ENCODE assay signal across 26 cellular contexts in genomic region chr20:47618479-47618878, GRCh38.
"Had no signal": no experiment of that assay in that cellular context is flagged by ENCODE, and none has a peak within 500 bp of the region (broad histone marks: within the 10 kb centered on the region; RNA-seq: fewer than 3 reads in every experiment).

No MANE protein-coding gene starts in this region.

- H3K4me3 ChIP-seq: gastroesophageal sphincter, hepatocyte, left ventricle myocardium inferior, lung, mucosa of descending colon, spleen, thoracic aorta had no signal

- H3K27me3 ChIP-seq: brain microvascular endothelial cell, gastroesophageal sphincter, hepatocyte, spleen had no signal

- H3K9me3 ChIP-seq: gastroesophageal sphincter, left ventricle myocardium inferior, mucosa of descending colon, spleen, thoracic aorta had no signal

- H3K27me3 Mint-ChIP-seq: activated CD8-positive, alpha-beta memory T cell treated with anti-CD3 and anti-CD28 coated beads, Interleukin-2, amount 10 ng/mL, durations not matched to agents 7 days and 5 days; activated naive CD8-positive, alpha-beta T cell treated with anti-CD3 and anti-CD28 coated beads, Interleukin-2, amount 10 ng/mL, durations not matched to agents 7 days and 5 days; effector memory CD8-positive, alpha-beta T cell had no signal

- H3K4me1 Mint-ChIP-seq: nephron had no signal

- H3K27ac Mint-ChIP-seq: activated CD8-positive, alpha-beta memory T cell treated with anti-CD3 and anti-CD28 coated beads, Interleukin-2, amount 10 ng/mL, durations not matched to agents 7 days and 5 days; activated naive CD8-positive, alpha-beta T cell treated with anti-CD3 and anti-CD28 coated beads, Interleukin-2, amount 10 ng/mL, durations not matched to agents 7 days and 5 days; nephron; T-helper 1 cell treated with Interleukin-12 subunit alpha and Interleukin-12 subunit beta and Interleukin-4 antibody, amounts not matched to agents 30 μg/mL and 1 μg/mL, for 36 hours; WTC11 had no signal

- H3K4me1 ChIP-seq: gastroesophageal sphincter had no signal

- H3K4me3 Mint-ChIP-seq: activated CD8-positive, alpha-beta memory T cell treated with anti-CD3 and anti-CD28 coated beads, Interleukin-2, amount 10 ng/mL, durations not matched to agents 7 days and 5 days; activated naive CD8-positive, alpha-beta T cell treated with anti-CD3 and anti-CD28 coated beads, Interleukin-2, amount 10 ng/mL, durations not matched to agents 7 days and 5 days; effector memory CD8-positive, alpha-beta T cell; nephron; T-helper 1 cell treated with Interleukin-12 subunit alpha and Interleukin-12 subunit beta and Interleukin-4 antibody, amounts not matched to agents 30 μg/mL and 1 μg/mL, for 36 hours; WTC11 had no signal

- H3K27ac ChIP-seq: brain microvascular endothelial cell, gastroesophageal sphincter, hepatocyte, left ventricle myocardium inferior, spleen, thoracic aorta had no signal

- H3K9me3 Mint-ChIP-seq: activated naive CD8-positive, alpha-beta T cell treated with anti-CD3 and anti-CD28 coated beads, Interleukin-2, amount 10 ng/mL, durations not matched to agents 7 days and 5 days; effector memory CD8-positive, alpha-beta T cell; nephron; T-helper 1 cell treated with Interleukin-12 subunit alpha and Interleukin-12 subunit beta and Interleukin-4 antibody, amounts not matched to agents 30 μg/mL and 1 μg/mL, for 36 hours; WTC11 had no signal

- H2AFZ ChIP-seq: hepatocyte had no signal

- H3K4me2 ChIP-seq: hepatocyte had no signal

- DNase-seq: activated CD4-positive, alpha-beta T cell treated with anti-CD3 and anti-CD28 coated beads for 4 hours; activated CD4-positive, alpha-beta T cell treated with anti-CD3 and anti-CD28 coated beads, Interleukin-2, amount 50 U/mL, for 48 hours; activated CD8-positive, alpha-beta memory T cell treated with anti-CD3 and anti-CD28 coated beads, Interleukin-2, amount 10 ng/mL, durations not matched to agents 7 days and 5 days; activated gamma-delta T cell; activated naive CD8-positive, alpha-beta T cell treated with anti-CD3 and anti-CD28 coated beads, Interleukin-2, amount 10 ng/mL, durations not matched to agents 7 days and 5 days; amniotic stem cell; brain microvascular endothelial cell; cortex of kidney; effector memory CD8-positive, alpha-beta T cell; islet precursor cell; left ventricle myocardium inferior; mucosa of descending colon; posterior cingulate gyrus; right cardiac atrium; spleen; stimulated activated CD4-positive, alpha-beta T cell treated with anti-CD3 and anti-CD28 coated beads, Interleukin-2, amount 100 ng/mL, for 48 hours; stimulated activated naive CD8-positive, alpha-beta T cell treated with anti-CD3 and anti-CD28 coated beads, Interleukin-15, Interleukin-2, amounts not matched to agents 100 U/mL and 50 U/mL, for 24 hours; SW 1271; trophoblast cell had no signal

- ATAC-seq: activated CD8-positive, alpha-beta memory T cell treated with anti-CD3 and anti-CD28 coated beads, Interleukin-2, amount 10 ng/mL, durations not matched to agents 7 days and 5 days; effector memory CD8-positive, alpha-beta T cell; gastroesophageal sphincter; mucosa of descending colon; right cardiac atrium; stimulated activated naive CD8-positive, alpha-beta T cell treated with anti-CD3 and anti-CD28 coated beads, Interleukin-15, Interleukin-2, amounts not matched to agents 100 U/mL and 50 U/mL, for 24 hours; WTC11 had no signal

- H3K36me3 ChIP-seq: thoracic aorta had no signal
